Comparison of ENCODE assay signal across 8 cellular contexts in the genomic region with DNA sequence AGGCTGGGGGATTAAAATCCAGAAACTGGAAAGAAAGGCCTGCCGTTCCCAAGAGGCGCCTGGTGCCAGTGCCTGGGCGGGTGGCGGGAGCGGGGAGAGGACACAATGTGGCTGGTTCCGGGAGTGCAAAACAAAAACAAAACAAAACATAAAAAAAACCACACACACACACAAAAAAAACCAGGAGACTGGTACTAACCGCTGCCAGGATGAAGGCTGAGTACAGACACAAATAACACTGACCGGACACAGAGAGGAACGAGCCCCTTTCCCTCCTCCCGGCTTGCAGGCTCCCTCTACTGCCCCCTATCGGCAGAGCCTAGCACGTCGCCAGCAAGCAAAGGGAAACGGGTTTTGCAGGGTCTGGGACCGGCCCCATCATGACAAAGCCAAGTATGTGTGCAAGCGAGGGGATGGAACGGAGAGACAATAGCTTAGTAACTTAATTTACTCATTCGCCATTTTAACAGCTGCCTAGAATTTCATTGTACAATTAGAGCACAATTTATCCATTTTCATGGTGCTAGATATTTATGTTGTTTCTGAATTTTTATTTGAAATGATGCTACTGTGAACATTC. TPM values are rescaled to one million over a fixed set of nuclear protein-coding genes. Genes with fewer than 3 reads are reported as not detected.
A peak's percentile ranks its signal among the peaks of the same experiment; 100 is the strongest.
DNase-seq lines count a peak whose midpoint lies in the region; ATAC-seq, FAIRE-seq and TF ChIP-seq lines count a peak whose summit lies in the region.

No MANE protein-coding gene starts in this region.

- no peaks in the 10 kb centered on the region for H3K27me3 ChIP-seq in SK-N-SH (ENCODE audit: insufficient read depth)
- no peaks in the 10 kb centered on the region for H3K27me3 ChIP-seq in cardiac muscle cell
- no peaks in the 10 kb centered on the region for H3K27me3 ChIP-seq in pancreas
- H3K27me3 ChIP-seq in thymus (ENCODE audit: control insufficient read depth, insufficient read depth) = no peaks in the 10 kb centered on the region

- TF ChIP-seq CTCF in LNCaP clone FGC (IDR thresholded peaks at IDR 0.05; ENCODE audit: control insufficient read depth, extremely low read depth, insufficient read depth) (peak; percentile 75), SK-N-SH (IDR thresholded peaks at IDR 0.05) (peak; percentile 89), cardiac muscle cell (IDR thresholded peaks at IDR 0.05; ENCODE audit: low read depth, low read length) (peak; percentile 99), pancreas (IDR thresholded peaks at IDR 0.05) (peak; percentile 92 to 99 (median 96))

- peaks cover 3% of the 10 kb centered on the region for H3K36me3 Mint-ChIP-seq in activated naive CD8-positive, alpha-beta T cell

- H3K4me2 ChIP-seq in SK-N-SH = no peak overlapping the region; the same call in 1 of the 2 replicates

- peak overlapping the region; percentile 82 for H3K4me3 Mint-ChIP-seq in activated naive CD8-positive, alpha-beta T cell

- FAIRE-seq in pancreas (lab: Jason Lieb, UNC) = peak; percentile 45

- intact Hi-C loops in pancreas (cut with DNase I) = loop anchor here in 1 of 3 donors (5.0 kb wide), 1 partner anchor 365 kb away; no protein-coding TSS in a partner anchor

- H3K9me3 ChIP-seq in SK-N-SH (no peaks in the 10 kb centered on the region), cardiac muscle cell (ENCODE audit: low read depth) (no peaks in the 10 kb centered on the region), pancreas (no peaks in the 10 kb centered on the region), thymus (ENCODE audit: control insufficient read depth) (no peaks in the 10 kb centered on the region)

- peaks cover 7% of the 10 kb centered on the region for H3K4me1 Mint-ChIP-seq in activated naive CD8-positive, alpha-beta T cell (ENCODE audit: low read depth)

- TF ChIP-seq EP300 in SK-N-SH (IDR thresholded peaks at IDR 0.05; ENCODE audit: borderline replicate concordance in 1 of 2, low read depth in 1 of 2, low read length in 1 of 2) = no peak

- 27% methylated on average over 18 of the region's 18 CpGs for WGBS in SK-N-SH (ENCODE audit: low lambda C conversion rate)
- 3 to 10% methylated on average over 18 of the region's 18 CpGs for WGBS in pancreas, 2 donors
- WGBS in thymus = 16% methylated on average over 18 of the region's 18 CpGs

- H3K4me3 ChIP-seq in LNCaP clone FGC (ENCODE audit: low read depth, low read length) = peak overlapping the region; percentile 25; the same call in 1 of the 2 replicates
- H3K4me3 ChIP-seq in SK-N-SH (ENCODE audit: low read depth in 2 of 2, low read length in 1 of 2) = peak overlapping the region; percentile 26 to 52
- no peak overlapping the region for H3K4me3 ChIP-seq in cardiac muscle cell
- H3K4me3 ChIP-seq in pancreas = peak overlapping the region in 3 of 4 donors; percentile 7 to 43 (median 22)
- H3K4me3 ChIP-seq in thymus (ENCODE audit: low read length) = peak overlapping the region; percentile 26

- H3K27ac ChIP-seq in SK-N-SH (ENCODE audit: low read depth in 2 of 2, low read length in 1 of 2) (no peak overlapping the region), cardiac muscle cell (no peak overlapping the region), pancreas (no peak overlapping the region), thymus (ENCODE audit: low read depth) (no peak overlapping the region)

- TF ChIP-seq RAD21 in SK-N-SH (IDR thresholded peaks at IDR 0.05; ENCODE audit: low read length) = peak; percentile 68

- no peaks in the 10 kb centered on the region; a peak in 1 of 4 replicates for H3K4me1 ChIP-seq in SK-N-SH (ENCODE audit: control insufficient read depth in 1 of 2, insufficient read depth in 2 of 2, low read depth in 1 of 2, low read length in 1 of 2)
- H3K4me1 ChIP-seq in cardiac muscle cell (ENCODE audit: low read depth) = peaks cover 3% of the 10 kb centered on the region
- peaks cover 0 to 5% (median 0%) of the 10 kb centered on the region in 3 donors for H3K4me1 ChIP-seq in pancreas
- H3K4me1 ChIP-seq in thymus (ENCODE audit: control insufficient read depth, insufficient read depth, low read length) = no peaks in the 10 kb centered on the region

- DNase-seq in DMS53 treated with DMSO at 0.1 percent for 48 hours (lab: John Stamatoyannopoulos, UW; ENCODE audit: unreplicated experiment) (peak; percentile 83), LNCaP clone FGC (ENCODE audit: low read depth) (no peak), SK-N-SH (peak; percentile 80), cardiac muscle cell (ENCODE audit: low read depth in 1 of 2, low spot score in 1 of 2) (peak; percentile 80 to 93), pancreas (peak; percentile 75 to 91 (median 84))

- POLR2A ChIA-PET in SK-N-SH (lab: Yijun Ruan, JAX) = no interaction called here

- no peaks in the 10 kb centered on the region for H3K79me2 ChIP-seq in SK-N-SH (ENCODE audit: insufficient read depth)

- H4K20me1 ChIP-seq in SK-N-SH (ENCODE audit: insufficient read depth) = no peaks in the 10 kb centered on the region

- no peak overlapping the region for H3K27ac Mint-ChIP-seq in activated naive CD8-positive, alpha-beta T cell

- no peaks in the 10 kb centered on the region for H3F3A ChIP-seq in SK-N-SH (replicated peaks; ENCODE audit: insufficient read depth)

- peak overlapping the region; percentile 83; the same call in 1 of the 2 replicates for H2AFZ ChIP-seq in SK-N-SH (ENCODE audit: low read depth)

- H3K9me3 Mint-ChIP-seq in activated naive CD8-positive, alpha-beta T cell (ENCODE audit: low read depth) = peaks cover 3% of the 10 kb centered on the region

- CTCF ChIA-PET in SK-N-SH (lab: Yijun Ruan, JAX) = interaction anchor here (0.5 to 4.0 kb wide), 49 partner anchors 9 to 754 kb away, joined by 3 to 25 read pairs (median 4); partner anchors contain the start of genes MICU2 and ZDHHC20

- H3K36me3 ChIP-seq in SK-N-SH (replicated peaks in 1 of 2; ENCODE audit: control insufficient read depth in 1 of 2, insufficient read depth in 2 of 2, low read length in 1 of 2) (no peaks in the 10 kb centered on the region), cardiac muscle cell (no peaks in the 10 kb centered on the region), pancreas (no peaks in the 10 kb centered on the region), thymus (ENCODE audit: control insufficient read depth, insufficient read depth) (no peaks in the 10 kb centered on the region)

- H3K9ac ChIP-seq in SK-N-SH = no peak overlapping the region

- ATAC-seq in GM21619 (IDR thresholded peaks at IDR 0.05; ENCODE audit: unreplicated experiment) (peak; percentile 82), pancreas (peak; percentile 80 to 95 (median 92))

- no peaks in the 10 kb centered on the region for H3K27me3 Mint-ChIP-seq in activated naive CD8-positive, alpha-beta T cell

- H3K9me2 ChIP-seq in SK-N-SH = no peaks in the 10 kb centered on the region

TF ChIP-seq in SK-N-SH, 30 proteins besides CTCF, POLR2A, EP300 and RAD21:
- TF ChIP-seq, protein P1, sequence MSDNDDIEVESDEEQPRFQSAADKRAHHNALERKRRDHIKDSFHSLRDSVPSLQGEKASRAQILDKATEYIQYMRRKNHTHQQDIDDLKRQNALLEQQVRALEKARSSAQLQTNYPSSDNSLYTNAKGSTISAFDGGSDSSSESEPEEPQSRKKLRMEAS (IDR thresholded peaks at IDR 0.05; ENCODE audit: low read depth) = no peak
- TF ChIP-seq ZBTB33 (IDR thresholded peaks at IDR 0.05; ENCODE audit: borderline replicate concordance, low read depth) (no peak), RFX5 (IDR thresholded peaks at IDR 0.05; ENCODE audit: low read length) (no peak), SMC3 (IDR thresholded peaks at IDR 0.05; ENCODE audit: low read depth, low read length) (peak; percentile 59), ELF1 (IDR thresholded peaks at IDR 0.05) (no peak)

RNA-seq across cellular contexts. Expression of gene ZDHHC20, which starts 17.9 kb away (rescaled TPM):
- 8.7 and 10.6 TPM in 2 replicates for polyA plus RNA-seq in SK-N-SH (2012; rRNA removed)
- 14.2 and 18.5 TPM in 2 replicates for polyA plus RNA-seq in SK-N-SH (2012; cell fraction: cytosol; rRNA removed)
- polyA plus RNA-seq in SK-N-SH (2012; cell fraction: nucleus; rRNA removed) = 3.9 and 5.9 TPM in 2 replicates
- total RNA-seq in cardiac muscle cell = 36.1 and 38.5 TPM in 2 replicates
- 27.9 and 28.8 TPM in 2 replicates for polyA plus RNA-seq in cardiac muscle cell
- 10 to 100 TPM; 11.0 to 30.1 (median 16.8) TPM for total RNA-seq in pancreas
- polyA plus RNA-seq in pancreas = 1 to 10 TPM; 4.6 to 9.4 TPM
- polyA plus RNA-seq in thymus = 39.7 TPM
